10 cellular contexts compared by ENCODE assay signal in the genomic region with DNA sequence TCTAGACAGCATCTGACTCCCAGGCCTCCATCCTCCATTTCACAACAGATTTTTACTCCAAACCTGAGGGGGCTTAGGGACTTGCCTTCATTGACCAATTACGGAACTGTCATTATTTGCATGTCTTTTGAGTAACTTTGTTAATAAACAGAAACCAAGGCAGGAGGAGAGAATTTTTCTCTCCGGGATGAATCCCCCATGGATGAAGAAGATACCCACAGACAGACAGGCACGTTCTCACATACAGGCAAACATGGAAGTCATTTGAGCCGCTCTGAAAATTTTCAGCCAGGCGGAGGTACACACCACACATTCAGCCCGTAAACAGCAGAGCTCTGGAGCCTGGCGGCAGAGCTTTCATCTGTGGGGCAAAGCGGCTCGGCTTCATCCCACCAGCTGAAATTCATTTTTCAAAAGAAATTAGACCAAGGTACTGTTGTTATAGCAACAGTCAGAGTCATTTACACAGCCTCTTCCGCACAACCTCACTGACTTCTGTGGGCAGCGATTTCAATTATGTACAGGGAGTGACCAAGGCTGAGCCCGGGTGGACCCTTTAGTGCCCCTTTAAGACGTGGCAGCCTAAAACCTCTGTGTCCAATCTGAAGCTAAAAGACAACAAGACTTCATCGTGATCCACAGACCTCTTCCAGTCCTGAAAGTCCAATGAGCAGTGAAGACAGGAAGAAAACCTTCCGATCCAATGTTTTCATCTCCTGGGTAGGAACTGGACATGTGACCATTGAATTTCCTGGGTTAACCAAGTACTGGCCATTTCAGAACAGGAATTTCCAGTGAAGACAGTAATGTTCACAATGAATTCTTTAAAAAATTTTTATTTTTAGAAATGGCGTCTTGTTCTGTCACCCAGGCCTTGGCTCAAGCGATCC.
DNase-seq lines count a peak whose midpoint lies in the region; ATAC-seq, FAIRE-seq and TF ChIP-seq lines count a peak whose summit lies in the region.
"Had no signal": no experiment of that assay in that cellular context is flagged by ENCODE, and none has a peak within 500 bp of the region (broad histone marks: within the 10 kb centered on the region; RNA-seq: fewer than 3 reads in every experiment).

No MANE protein-coding gene starts in this region.

- POLR2A ChIA-PET in K562 (lab: Yijun Ruan, JAX), result no interaction called here
- POLR2A ChIA-PET in PC-9 (lab: Charles Lee; ENCODE audit: unreplicated experiment), result no interaction called here

- ATAC-seq in K562, result no peak

- TF ChIP-seq CTCF in K562 (IDR thresholded peaks at IDR 0.05 in 2 of 3, conservative IDR thresholded peaks at IDR 0.05 in 1 of 3; ENCODE audit: insufficient read depth in 2 of 3, low read depth in 1 of 3, low read length in 3 of 3), result no peak
- TF ChIP-seq CTCF in PC-9 (conservative IDR thresholded peaks at IDR 0.05), result no peak

- no peak for TF ChIP-seq EP300 in K562 (IDR thresholded peaks at IDR 0.05; ENCODE audit: low read length)

- H3K9me2 ChIP-seq in PC-9 (ENCODE audit: insufficient read depth), result no peaks in the 10 kb centered on the region

- WGBS in K562 (ENCODE audit: insufficient coverage, low coverage, missing lambda C conversion rate), result 3% methylated on average over 17 of the region's 17 CpGs

- in situ Hi-C loops in K562 (cut with MboI), result no loop called here

- peaks cover 26% of the 10 kb centered on the region for H3K4me1 ChIP-seq in HUES48 (ENCODE audit: control insufficient read depth, insufficient read depth, low read length)
- H3K4me1 ChIP-seq in K562 (replicated peaks in 1 of 2; ENCODE audit: control insufficient read depth in 2 of 2, insufficient read depth in 2 of 2, low read length in 2 of 2), result no peaks in the 10 kb centered on the region
- H3K4me1 ChIP-seq in PC-9 (replicated peaks; ENCODE audit: insufficient read depth), result 0 out of 2 replicates have a peak, but pooled peaks cover 7% of the 10 kb centered on the region

- no peaks in the 10 kb centered on the region for H3K36me3 ChIP-seq in HUES48 (ENCODE audit: control insufficient read depth, insufficient read depth, low read length)
- no peaks in the 10 kb centered on the region for H3K36me3 ChIP-seq in K562 (ENCODE audit: control insufficient read depth, insufficient read depth, low read length)
- H3K36me3 ChIP-seq in PC-9 (ENCODE audit: low read depth), result no peaks in the 10 kb centered on the region

- H3F3A ChIP-seq in PC-9 (ENCODE audit: insufficient read depth, low read depth), result peaks cover 1% of the 10 kb centered on the region; the same call in 1 of the 2 replicates

- no peak for FAIRE-seq in K562 (lab: Jason Lieb, UNC)
- FAIRE-seq: TTC549 had no signal

- DNase-seq in K562 (ENCODE audit: extremely low read depth in 1 of 4, low spot score in 3 of 4), result no peak
- DNase-seq in medulla oblongata (ENCODE audit: extremely low spot score), result peak; percentile 37
- peak in 2 of 49 donors; percentile 17 to 21 for DNase-seq in substantia nigra (lab: John Stamatoyannopoulos, UW)
- no peak for DNase-seq in putamen (ENCODE audit: low spot score)
- DNase-seq in NOMO-1 (lab: John Stamatoyannopoulos, UW; ENCODE audit: unreplicated experiment in 2 of 2), result no peak
- DNase-seq in PC-9, result no peak
- DNase-seq in SIG-M5 treated with dmso at 0.1 percent for 504 hours (lab: John Stamatoyannopoulos, UW; ENCODE audit: unreplicated experiment), result no peak
- DNase-seq: NCI-H510A treated with DMSO at 0.1 percent for 48 hours had no signal

- H3K27ac ChIP-seq in HUES48 (ENCODE audit: low read depth, low read length) (no peak overlapping the region), K562 (ENCODE audit: extremely low read depth, low read depth, low read length) (no peak overlapping the region), substantia nigra (ENCODE audit: low read depth, low read length, poor library complexity, severe bottlenecking) (peak overlapping the region; percentile 16), PC-9 (no peak overlapping the region)

- no peaks in the 10 kb centered on the region for H3K9me3 ChIP-seq in HUES48 (ENCODE audit: control insufficient read depth, insufficient read depth, low read length)
- no peaks in the 10 kb centered on the region for H3K9me3 ChIP-seq in K562 (replicated peaks; ENCODE audit: control insufficient read depth, insufficient read depth, low read depth, low read length)
- H3K9me3 ChIP-seq in PC-9 (ENCODE audit: insufficient read depth, low read depth), result no peaks in the 10 kb centered on the region

- H4K20me1 ChIP-seq in K562 (replicated peaks; ENCODE audit: control insufficient read depth, insufficient read depth, low read length) (no peaks in the 10 kb centered on the region), PC-9 (ENCODE audit: insufficient read depth) (no peaks in the 10 kb centered on the region)

- BruUV-seq in K562 (replicated peaks; lab: Mats Ljungman, UMichigan), result no TSS peak
- BruUV-seq in PC-9 (replicated peaks; lab: Mats Ljungman, UMichigan), result no TSS peak

- TF ChIP-seq POLR2A in K562 (conservative IDR thresholded peaks at IDR 0.05), result no peak

- no peaks in the 10 kb centered on the region for H3K9me1 ChIP-seq in K562 (ENCODE audit: control insufficient read depth, insufficient read depth, low read length)

- H3K4me3 ChIP-seq in HUES48 (ENCODE audit: low read depth, low read length) (no peak overlapping the region), K562 (no peak overlapping the region), PC-9 (no peak overlapping the region)

- CTCF ChIA-PET in K562 (lab: Yijun Ruan, JAX; ENCODE audit: low intra/inter-chr PET ratio) (no interaction called here), PC-9 (lab: Charles Lee) (no interaction called here)

- H3K4me2 ChIP-seq in K562 (ENCODE audit: insufficient read depth, low read length) (no peak overlapping the region), PC-9 (no peak overlapping the region)

- H3K9ac ChIP-seq in HUES48 (ENCODE audit: low read depth, low read length), result 0 out of 2 replicates have a peak overlapping the region, but pooled peaks have one; percentile 5
- no peak overlapping the region for H3K9ac ChIP-seq in K562 (ENCODE audit: insufficient read depth in 1 of 2, low read depth in 2 of 2, low read length in 2 of 2)

- no peak for TF ChIP-seq RAD21 in K562 (CRISPR knock-in tag; conservative IDR thresholded peaks at IDR 0.05 in 1 of 2, IDR thresholded peaks at IDR 0.05 in 1 of 2)

- H3K79me2 ChIP-seq in K562 (ENCODE audit: control insufficient read depth, insufficient read depth, low read length) (no peaks in the 10 kb centered on the region), PC-9 (ENCODE audit: low read depth) (no peaks in the 10 kb centered on the region)

- H2AFZ ChIP-seq in K562 (ENCODE audit: low read depth, low read length) (no peak overlapping the region), PC-9 (no peak overlapping the region)

- no peaks in the 10 kb centered on the region for H3K27me3 ChIP-seq in HUES48 (ENCODE audit: control insufficient read depth, insufficient read depth, low read length)
- peaks cover 7 to 13% of the 10 kb centered on the region in 2 experiments for H3K27me3 ChIP-seq in K562 (ENCODE audit: control insufficient read depth in 2 of 2, insufficient read depth in 2 of 2, low read length in 2 of 2)
- no peaks in the 10 kb centered on the region for H3K27me3 ChIP-seq in PC-9 (ENCODE audit: insufficient read depth, low read depth)

- intact Hi-C loops in K562 (cut with micrococcal nuclease), result no loop called here
- intact Hi-C loops in PC-9 (cut with micrococcal nuclease; ENCODE audit: unreplicated experiment), result no loop called here

TF ChIP-seq in K562, 482 proteins besides CTCF, POLR2A, EP300 and RAD21:
- peak; percentile 9; the same call in 1 of the 2 replicates for TF ChIP-seq RFX1 (IDR thresholded peaks at IDR 0.05)
- no peak for TF ChIP-seq PML (IDR thresholded peaks at IDR 0.05; ENCODE audit: low read length)
- TF ChIP-seq SETDB1 (IDR thresholded peaks at IDR 0.05; ENCODE audit: low read length), result no peak
TF ChIP-seq in K562: peak in this region for 1.
